In the genomic region with DNA sequence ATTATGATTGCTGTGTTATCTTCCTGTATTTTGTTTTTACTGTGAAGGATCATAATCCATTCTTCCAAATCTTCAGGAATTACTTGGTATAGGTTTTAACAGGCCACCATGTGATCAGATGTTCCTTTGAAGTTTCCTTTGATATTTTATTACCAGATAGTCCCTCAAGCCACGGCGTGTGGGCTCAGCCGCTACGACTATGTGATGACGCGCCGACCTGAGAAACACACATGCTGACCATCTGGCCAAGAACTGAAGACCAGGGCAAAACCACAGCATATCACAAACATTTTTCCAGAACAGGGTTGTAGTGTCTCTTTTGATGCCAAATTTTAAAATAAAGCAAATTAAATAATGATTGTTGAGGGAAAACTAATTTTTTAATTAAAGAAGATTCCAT, we compare ENCODE assay signal across 18 cellular contexts. TPM values are rescaled to one million over a fixed set of nuclear protein-coding genes. Genes with fewer than 3 reads are reported as not detected.
DNase-seq lines count a peak whose midpoint lies in the region; ATAC-seq and TF ChIP-seq lines count a peak whose summit lies in the region.
"Had no signal": no experiment of that assay in that cellular context is flagged by ENCODE, and none has a peak within 500 bp of the region (broad histone marks: within the 10 kb centered on the region; RNA-seq: fewer than 3 reads in every experiment).

No MANE protein-coding gene starts in this region.

- H3K4me1 Mint-ChIP-seq in glutamatergic neuron (ENCODE audit: low read depth, unreplicated experiment) = no peaks in the 10 kb centered on the region

- in situ Hi-C loops in GM13977 (cut with MboI; ENCODE audit: low pct_unique_long_range_greater_than_20kb, low sequenced_read_pairs, unreplicated experiment) = no loop called here

- H3K9me3 Mint-ChIP-seq in glutamatergic neuron (ENCODE audit: unreplicated experiment) = peaks cover 3% of the 10 kb centered on the region
- H3K9me3 Mint-ChIP-seq: CD4-positive, CD25-positive, alpha-beta regulatory T cell; HFFc6 had no signal

- no peak overlapping the region for H3K4me3 ChIP-seq in AG10803 (ENCODE audit: low read length)
- H3K4me3 ChIP-seq in HFF-Myc (replicated peaks; ENCODE audit: low read depth, low read length) = no peak overlapping the region
- H3K4me3 ChIP-seq in choroid plexus epithelial cell (ENCODE audit: low read depth, low read length) = no peak overlapping the region

- no peaks in the 10 kb centered on the region for H3K27me3 Mint-ChIP-seq in glutamatergic neuron (ENCODE audit: unreplicated experiment)
- H3K27me3 Mint-ChIP-seq: CD4-positive, CD25-positive, alpha-beta regulatory T cell had no signal

- no peak for ATAC-seq in GM19328 (IDR thresholded peaks at IDR 0.05; ENCODE audit: unreplicated experiment)

- peaks cover 13% of the 10 kb centered on the region for H3K36me3 Mint-ChIP-seq in glutamatergic neuron (ENCODE audit: unreplicated experiment)

- TF ChIP-seq CTCF in AG10803 (conservative IDR thresholded peaks at IDR 0.05; ENCODE audit: low read length) = no peak
- TF ChIP-seq CTCF in HFF-Myc (IDR thresholded peaks at IDR 0.05; ENCODE audit: low read depth, low read length, missing control alignments) = no peak
- no peak for TF ChIP-seq CTCF in choroid plexus epithelial cell (conservative IDR thresholded peaks at IDR 0.05; ENCODE audit: low read depth, low read length)
- no peak for TF ChIP-seq CTCF in glutamatergic neuron (IDR thresholded peaks at IDR 0.05; ENCODE audit: partially characterized antibody, unreplicated experiment)
- no peak for TF ChIP-seq CTCF in GM13977 (IDR thresholded peaks at IDR 0.05; ENCODE audit: extremely low read depth, insufficient read depth, missing control alignments)

- peak overlapping the region; percentile 67 for H3K27ac Mint-ChIP-seq in glutamatergic neuron (ENCODE audit: unreplicated experiment)
- H3K27ac Mint-ChIP-seq: HFFc6 had no signal

- DNase-seq in AG10803 (ENCODE audit: low read depth) (peak; percentile 85), HFF-Myc (ENCODE audit: extremely low read depth, low read depth) (peak; percentile 87), choroid plexus epithelial cell (ENCODE audit: low read depth) (peak; percentile 50), glutamatergic neuron (no peak), kidney glomerular epithelial cell (lab: John Stamatoyannopoulos, UW) (no peak), NCI-H524 (lab: John Stamatoyannopoulos, UW) (no peak), GM13977 (ENCODE audit: low spot score) (no peak)
- DNase-seq: CD4-positive, CD25-positive, alpha-beta regulatory T cell; GF-D8; GOT3; HFFc6; KBM-7; NCI-H1048; NCI-H1694; NCI-H2107; NCI-H226; NCI-H526 treated with DMSO at 0.1 percent for 48 hours had no signal

- H3K4me3 Mint-ChIP-seq in glutamatergic neuron (ENCODE audit: unreplicated experiment) = no peak overlapping the region
- H3K4me3 Mint-ChIP-seq: CD4-positive, CD25-positive, alpha-beta regulatory T cell; HFFc6 had no signal

RNA-seq across cellular contexts. Expression of a gene that starts 47.3 kb away (rescaled TPM):
- total RNA-seq in glutamatergic neuron (ENCODE audit: unreplicated experiment) = 29.2 TPM

RNA-seq across cellular contexts. Expression of a gene that starts 53.4 kb away (rescaled TPM):
- 297 TPM for total RNA-seq in glutamatergic neuron (ENCODE audit: unreplicated experiment)

Comparison
In these comparisons a context has a peak if more than half of its experiments do, and no peak if none do; other contexts are left out.
1. DNase-seq: peak in AG10803 (single experiment), HFF-Myc (single experiment) and choroid plexus epithelial cell (single experiment); none in glutamatergic neuron (single experiment), kidney glomerular epithelial cell (single experiment), NCI-H524 (0 of 2) and GM13977 (single experiment).